In the genomic region with DNA sequence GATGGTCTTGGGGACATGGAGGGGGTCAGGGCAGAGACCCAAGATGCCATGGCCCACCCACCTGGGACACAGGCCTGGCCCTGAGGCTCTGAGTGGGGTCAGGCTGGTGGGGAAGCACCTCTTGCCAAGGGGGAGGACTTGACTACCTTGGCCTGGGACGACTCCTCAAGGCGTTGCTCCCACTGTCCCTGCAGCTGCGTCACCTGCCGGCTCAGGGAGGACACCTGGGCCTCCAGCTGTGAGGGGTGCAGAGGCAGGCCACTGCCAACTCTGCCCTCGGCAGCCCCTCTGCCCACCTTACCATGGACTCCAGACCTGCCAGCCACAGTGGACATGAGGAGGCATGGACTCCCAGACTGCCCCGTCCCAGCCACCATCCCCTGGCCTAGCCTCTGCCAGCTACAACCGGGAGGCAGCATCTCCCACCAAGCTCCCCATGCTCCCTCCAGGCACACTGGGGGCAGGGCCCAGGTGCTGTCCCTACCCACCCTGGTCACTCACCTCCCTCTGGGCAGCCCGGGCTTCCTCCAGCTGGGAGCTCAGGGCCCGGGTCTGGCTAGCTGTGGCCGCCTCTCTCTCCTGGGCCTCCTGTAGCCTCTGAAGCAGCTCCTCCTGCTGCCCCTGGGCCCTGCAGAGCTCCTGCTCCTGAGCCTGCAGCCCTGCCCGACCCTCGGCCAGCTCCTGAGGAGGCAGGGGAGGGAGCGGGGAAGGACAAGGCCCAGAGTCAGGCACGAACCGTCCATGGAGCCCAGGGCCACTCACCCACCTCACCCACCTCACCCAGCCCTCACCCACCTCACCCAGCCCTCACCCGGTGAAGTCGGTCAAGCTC, we compare ENCODE assay signal across 1 cellular context.
TF ChIP-seq lines count a peak whose summit lies in the region.

No MANE protein-coding gene starts in this region.

TF ChIP-seq in HepG2, 621 proteins besides CTCF, POLR2A, EP300 and RAD21:
- TF ChIP-seq HIVEP1 (CRISPR knock-in tag; IDR thresholded peaks at IDR 0.05) (no peak), YEATS4 (CRISPR knock-in tag; IDR thresholded peaks at IDR 0.05; ENCODE audit: borderline replicate concordance) (no peak), CREM (IDR thresholded peaks at IDR 0.05) (no peak), CREM (CRISPR knock-in tag; IDR thresholded peaks at IDR 0.05) (no peak), NFAT5 (CRISPR knock-in tag; IDR thresholded peaks at IDR 0.05) (no peak), HES4 (CRISPR knock-in tag; IDR thresholded peaks at IDR 0.05; ENCODE audit: borderline replicate concordance) (no peak), HNRNPLL (IDR thresholded peaks at IDR 0.05; ENCODE audit: low read depth, low read length, poor library complexity, severe bottlenecking) (peak; percentile 11), ZNF777 (CRISPR knock-in tag; IDR thresholded peaks at IDR 0.05) (no peak), SKI (IDR thresholded peaks at IDR 0.05; ENCODE audit: partially characterized antibody) (no peak)
